ENCODE assay signal across 12 cellular contexts in the genomic region with DNA sequence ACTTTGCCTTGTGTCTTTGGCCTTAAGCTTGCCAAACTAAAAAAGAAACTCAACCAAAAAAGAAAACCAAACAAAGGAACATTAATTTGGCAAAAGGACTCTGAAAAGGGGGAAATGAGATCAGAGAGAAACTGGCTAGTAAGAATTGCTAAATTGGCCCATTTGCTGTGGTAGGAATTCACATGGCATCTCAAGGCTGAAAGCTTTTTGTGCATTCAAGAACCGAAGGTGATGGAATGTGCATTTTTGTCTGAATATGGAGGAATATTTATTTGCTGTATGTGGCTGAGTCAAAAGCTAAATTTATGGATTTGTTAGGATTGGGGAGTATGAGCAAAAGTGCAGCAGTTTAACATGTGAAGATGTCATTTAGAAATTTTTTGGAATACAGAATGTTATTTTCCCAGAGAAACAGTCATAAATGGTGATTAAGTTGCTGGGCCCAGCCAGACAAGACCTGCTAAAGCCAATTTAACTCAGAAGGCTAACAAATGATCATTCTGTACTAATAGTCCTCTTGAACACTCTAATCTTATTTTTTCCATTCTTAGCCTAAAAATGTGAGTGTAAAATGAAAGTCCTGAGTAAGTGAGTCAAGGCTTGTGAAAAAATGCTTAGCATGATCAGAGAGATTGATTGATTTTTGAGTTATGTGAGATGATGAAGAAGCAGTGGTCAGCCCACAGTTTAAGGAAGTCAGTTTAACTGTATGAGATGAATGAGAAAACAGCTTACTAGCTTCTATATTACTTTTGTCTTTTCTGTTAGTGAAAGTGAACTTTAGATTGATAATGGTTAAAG.
DNase-seq lines count a peak whose midpoint lies in the region; ATAC-seq and TF ChIP-seq lines count a peak whose summit lies in the region.
"Had no signal": no experiment of that assay in that cellular context is flagged by ENCODE, and none has a peak within 500 bp of the region (broad histone marks: within the 10 kb centered on the region; RNA-seq: fewer than 3 reads in every experiment).

No MANE protein-coding gene starts in this region.

- H3K27ac ChIP-seq in Panc1 (ENCODE audit: low read length) (0 out of 2 replicates have a peak overlapping the region, but pooled peaks have one; percentile 15), gastrocnemius medialis (peak overlapping the region; percentile 24 to 90 (median 78))
- H3K27ac ChIP-seq: KMS-11 had no signal

- intact Hi-C loops in Panc1 (cut with micrococcal nuclease; ENCODE audit: unreplicated experiment) (no loop called here), gastrocnemius medialis (cut with DNase I; ENCODE audit: low total_unique reads) (no loop called here)

- no peak overlapping the region for H3K4me3 ChIP-seq in Panc1 (ENCODE audit: low read depth in 2 of 2, low read length in 2 of 2)
- no peak overlapping the region for H3K4me3 ChIP-seq in fibroblast of mammary gland (ENCODE audit: control insufficient read depth, low read depth, low read length)
- no peak overlapping the region for H3K4me3 ChIP-seq in gastrocnemius medialis

- POLR2A ChIA-PET in Panc1 (lab: Charles Lee): no interaction called here

- BruUV-seq in Panc1 (replicated peaks; lab: Mats Ljungman, UMichigan): no TSS peak

- no peak for TF ChIP-seq POLR2A in gastrocnemius medialis (IDR thresholded peaks at IDR 0.05)

- DNase-seq in EH (ENCODE audit: low read depth) (peak; percentile 93), Panc1 (ENCODE audit: low read depth, low spot score) (no peak), fibroblast of mammary gland (ENCODE audit: low read depth) (peak; percentile 38), gastrocnemius medialis (no peak), DMS53 (lab: John Stamatoyannopoulos, UW) (no peak), NCI-H2171 treated with DMSO at 0.1 percent for 48 hours (lab: John Stamatoyannopoulos, UW) (no peak), amniotic stem cell (lab: John Stamatoyannopoulos, UW) (no peak)
- DNase-seq: activated T-cell treated with anti-CD3 and anti-CD28 coated beads, Interleukin-2, amount 50 U/mL, for 24 hours; CD4-positive, alpha-beta T cell; nucleus accumbens had no signal

- ATAC-seq in Panc1 (no peak), gastrocnemius medialis (peak in 1 of 2 donors; percentile 6), HG03439 (IDR thresholded peaks at IDR 0.05; ENCODE audit: unreplicated experiment) (no peak)

- CTCF ChIA-PET in Panc1 (lab: Charles Lee): no interaction called here

- no peaks in the 10 kb centered on the region for H3K27me3 ChIP-seq in Panc1 (ENCODE audit: control insufficient read depth, insufficient read depth, low read length)
- no peaks in the 10 kb centered on the region for H3K27me3 ChIP-seq in gastrocnemius medialis

- in situ Hi-C loops in Panc1 (cut with HindIII; ENCODE audit: low pct_unique_long_range_greater_than_20kb, low sequenced_read_pairs): no loop called here
- in situ Hi-C loops in gastrocnemius medialis (cut with MboI; ENCODE audit: low sequenced_read_pairs in 4 of 4): no loop called here

- H3K4me1 ChIP-seq in Panc1 (ENCODE audit: control insufficient read depth, insufficient read depth, low read length) (peaks cover 3% of the 10 kb centered on the region; the same call in 1 of the 2 replicates), gastrocnemius medialis (peaks cover 53 to 59% of the 10 kb centered on the region in 2 donors)

- H3K36me3 ChIP-seq in Panc1 (ENCODE audit: control insufficient read depth, insufficient read depth, low read length) (peaks cover 2% of the 10 kb centered on the region; the same call in 1 of the 2 replicates), gastrocnemius medialis (peaks cover 0 to 5% of the 10 kb centered on the region in 2 donors)

- no peaks in the 10 kb centered on the region for H3K9me3 ChIP-seq in Panc1 (ENCODE audit: control insufficient read depth, insufficient read depth, low read depth, low read length)
- H3K9me3 ChIP-seq in gastrocnemius medialis: no peaks in the 10 kb centered on the region

- TF ChIP-seq CTCF in Panc1 (IDR thresholded peaks at IDR 0.05) (no peak), fibroblast of mammary gland (conservative IDR thresholded peaks at IDR 0.05; ENCODE audit: control insufficient read depth, insufficient read depth, low read depth, low read length) (peak; percentile 18), gastrocnemius medialis (IDR thresholded peaks at IDR 0.05 in 4 of 5, conservative IDR thresholded peaks at IDR 0.05 in 1 of 5) (no peak)

Comparison
In these comparisons a context has a peak if more than half of its experiments do, and no peak if none do; other contexts are left out.
1. DNase-seq: peak in EH (single experiment) and fibroblast of mammary gland (single experiment); none in Panc1 (single experiment), gastrocnemius medialis (0 of 2), DMS53 (single experiment), NCI-H2171 treated with DMSO at 0.1 percent for 48 hours (single experiment) and amniotic stem cell (single experiment).